8 cellular contexts compared by ENCODE assay signal in genomic region chr7:2680792-2681490, GRCh38. TPM values are rescaled to one million over a fixed set of nuclear protein-coding genes. Genes with fewer than 3 reads are reported as not detected.
A peak's percentile ranks its signal among the peaks of the same experiment; 100 is the strongest.
DNase-seq lines count a peak whose midpoint lies in the region; ATAC-seq, FAIRE-seq and TF ChIP-seq lines count a peak whose summit lies in the region.

No MANE protein-coding gene starts in this region.

- TF ChIP-seq EP300 in GM12878 (IDR thresholded peaks at IDR 0.05; ENCODE audit: borderline replicate concordance in 1 of 2, control insufficient read depth in 1 of 2, low read depth in 2 of 2, low read length in 2 of 2), result no peak

- BruUV-seq in GM12878 (replicated peaks; lab: Mats Ljungman, UMichigan), result no TSS peak

- POLR2A ChIA-PET in T-cell (lab: Charles Lee) (no interaction called here), GM12878 (lab: Charles Lee) (interaction anchor here (1.0 to 2.4 kb wide), 2 partner anchors 29 to 114 kb away, joined by 3 to 7 read pairs; no protein-coding TSS in a partner anchor)

- no peaks in the 10 kb centered on the region for H3K4me1 Mint-ChIP-seq in T-cell

- peak; percentile 59 for FAIRE-seq in GM12878 (lab: Jason Lieb, UNC)

- H3K36me3 ChIP-seq in GM12878 (ENCODE audit: control insufficient read depth in 2 of 2, insufficient read depth in 2 of 2, low read length in 1 of 2) (no peaks in the 10 kb centered on the region), gastrocnemius medialis (no peaks in the 10 kb centered on the region)

- H3K9me3 ChIP-seq in GM12878 (replicated peaks; ENCODE audit: control insufficient read depth, insufficient read depth, low read length), result no peaks in the 10 kb centered on the region; the same call in 2 of the 3 replicates
- H3K9me3 ChIP-seq in gastrocnemius medialis, result no peaks in the 10 kb centered on the region

- no peaks in the 10 kb centered on the region for H3K9me3 Mint-ChIP-seq in T-cell

- RAD21 ChIA-PET in GM12878 (lab: Charles Lee; ENCODE audit: unreplicated experiment), result interaction anchor here (1.0 to 3.2 kb wide), 8 partner anchors 10 to 229 kb away, joined by 3 to 28 read pairs (median 6); partner anchors contain the start of gene TTYH3

- DNase-seq in G401 (ENCODE audit: low spot score) (peak; percentile 87), T-cell (peak in 24 of 34 experiments; percentile 10 to 58 (median 40)), GM12878 (ENCODE audit: low read depth, low spot score) (no peak), iPS DF 19.7 (ENCODE audit: low read depth, low spot score) (peak; percentile 33), gastrocnemius medialis (peak; percentile 57 to 72)

- TF ChIP-seq POLR2A in GM12878 (IDR thresholded peaks at IDR 0.05; ENCODE audit: low read depth, low read length) (no peak), gastrocnemius medialis (IDR thresholded peaks at IDR 0.05) (no peak)

- no peak overlapping the region for H3K27ac Mint-ChIP-seq in T-cell

- no peak overlapping the region for H2AFZ ChIP-seq in GM12878 (ENCODE audit: control insufficient read depth, low read depth, low read length)

- TF ChIP-seq CTCF in LNCAP (IDR thresholded peaks at IDR 0.05) (peak; percentile 69), GM12878 (IDR thresholded peaks at IDR 0.05 in 2 of 3, conservative IDR thresholded peaks at IDR 0.05 in 1 of 3; ENCODE audit: control insufficient read depth in 2 of 3, extremely low read depth in 1 of 3, insufficient read depth in 1 of 3, low read depth in 3 of 3, low read length in 3 of 3) (peak; percentile 64 to 72 (median 72)), gastrocnemius medialis (IDR thresholded peaks at IDR 0.05 in 4 of 5, conservative IDR thresholded peaks at IDR 0.05 in 1 of 5) (peak; percentile 64 to 85 (median 80))

- peak in 2 of 4 experiments; percentile 40 to 45 for ATAC-seq in T-cell (replicated peaks in 1 of 4)
- ATAC-seq in GM12878, result peak; percentile 91
- peak; percentile 87 to 97 for ATAC-seq in gastrocnemius medialis
- no peak for ATAC-seq in GM21528 (IDR thresholded peaks at IDR 0.05; ENCODE audit: low FRiP score, unreplicated experiment)
- no peak for ATAC-seq in GM21390 (IDR thresholded peaks at IDR 0.05; ENCODE audit: unreplicated experiment)

- H3K79me2 ChIP-seq in GM12878 (ENCODE audit: control insufficient read depth, insufficient read depth, low read length), result no peaks in the 10 kb centered on the region

- peaks cover 7 to 10% of the 10 kb centered on the region in 2 donors for H3K27me3 Mint-ChIP-seq in T-cell

- no peaks in the 10 kb centered on the region for H4K20me1 ChIP-seq in GM12878 (ENCODE audit: control insufficient read depth, insufficient read depth)

- peak; percentile 70 for TF ChIP-seq RAD21 in GM12878 (IDR thresholded peaks at IDR 0.05; ENCODE audit: insufficient read depth, low read depth, low read length)

- H3K4me2 ChIP-seq in GM12878 (ENCODE audit: control insufficient read depth, insufficient read depth), result no peak overlapping the region

- H3K4me3 Mint-ChIP-seq in T-cell, result no peak overlapping the region

- WGBS in GM12878 (ENCODE audit: insufficient coverage, insufficient replicate concordance, low lambda C conversion rate, missing lambda C conversion rate), result 27% methylated on average over 27 of the region's 27 CpGs

- SMC1A ChIA-PET in GM12878 (lab: Charles Lee; ENCODE audit: uncharacterized antibody, unreplicated experiment), result interaction anchor here (0.7 to 2.3 kb wide), 10 partner anchors 11 to 212 kb away, joined by 3 to 12 read pairs (median 3); no protein-coding TSS in a partner anchor

- H3K36me3 Mint-ChIP-seq in T-cell, result no peaks in the 10 kb centered on the region

- intact Hi-C loops in GM12878 (cut with micrococcal nuclease; ENCODE audit: unreplicated experiment) (loop anchor here (1.0 kb wide), 1 partner anchor 230 kb away; no protein-coding TSS in a partner anchor), gastrocnemius medialis (cut with DNase I; ENCODE audit: low total_unique reads) (loop anchor here (1.0 to 5.0 kb wide), 3 partner anchors 114 to 230 kb away; partner anchors contain the start of gene GRIFIN)

- H3K27ac ChIP-seq in GM12878 (ENCODE audit: control insufficient read depth, insufficient read depth) (no peak overlapping the region), gastrocnemius medialis (no peak overlapping the region)

- H3K27me3 ChIP-seq in GM12878 (replicated peaks in 1 of 2; ENCODE audit: control insufficient read depth in 2 of 2, insufficient read depth in 2 of 2, low read length in 1 of 2) (no peaks in the 10 kb centered on the region; a peak in 1 of 4 replicates), gastrocnemius medialis (peaks cover 19 to 29% (median 21%) of the 10 kb centered on the region in 3 donors)

- H3K9ac ChIP-seq in GM12878 (ENCODE audit: control insufficient read depth, insufficient read depth, low read length), result no peak overlapping the region

- no peak overlapping the region for H3K4me3 ChIP-seq in GM12878
- no peak overlapping the region for H3K4me3 ChIP-seq in gastrocnemius medialis

- CTCF ChIA-PET in T-cell (lab: Charles Lee) (interaction anchor here (0.6 to 1.5 kb wide), 2 partner anchors 18 to 1106 kb away, joined by 3 to 5 read pairs; no protein-coding TSS in a partner anchor), GM12878 (lab: Yijun Ruan, JAX) (interaction anchor here (1.0 to 5.6 kb wide), 10 partner anchors 9 to 230 kb away, joined by 3 to 65 read pairs (median 6); no protein-coding TSS in a partner anchor)

- in situ Hi-C loops in G401 (cut with HindIII; ENCODE audit: low sequenced_read_pairs), result no loop called here
- in situ Hi-C loops in GM12878 (cut with MboI), result no loop called here
- in situ Hi-C loops in gastrocnemius medialis (cut with MboI; ENCODE audit: low sequenced_read_pairs in 4 of 4), result loop anchor here (10.0 to 25.0 kb wide), 3 partner anchors 116 to 226 kb away; no protein-coding TSS in a partner anchor

- H3K4me1 ChIP-seq in GM12878 (ENCODE audit: control insufficient read depth, insufficient read depth, low read length) (no peaks in the 10 kb centered on the region), gastrocnemius medialis (no peaks in the 10 kb centered on the region)

TF ChIP-seq in GM12878, 131 proteins besides CTCF, POLR2A, EP300 and RAD21 (continues in another document):
- TF ChIP-seq JUNB (IDR thresholded peaks at IDR 0.05) (no peak), FOXK2 (IDR thresholded peaks at IDR 0.05) (no peak), BHLHE40 (IDR thresholded peaks at IDR 0.05; ENCODE audit: borderline replicate concordance in 1 of 2, low read depth in 2 of 2, low read length in 1 of 2) (0 out of 4 replicates have a peak, but pooled peaks of 1 of the 2 experiments have one; percentile 23), BACH1 (IDR thresholded peaks at IDR 0.05; ENCODE audit: borderline replicate concordance) (no peak), YY1 (IDR thresholded peaks at IDR 0.05; ENCODE audit: low read depth, low read length) (0 out of 2 replicates have a peak, but pooled peaks have one; percentile 45), SMC3 (IDR thresholded peaks at IDR 0.05; ENCODE audit: borderline replicate concordance, low read length) (peak; percentile 65; the same call in 1 of the 2 replicates), ESRRA (IDR thresholded peaks at IDR 0.05; ENCODE audit: low read length) (no peak)

RNA-seq across cellular contexts. Expression of gene AMZ1, which starts 7.1 kb away (rescaled TPM):
- not detected in 2 replicates for total RNA-seq in G401 (2014; rRNA removed; shearing (Covaris generic))
- total RNA-seq in T-cell (under 1 TPM; 0.09 to 0.79 (median 0.30) TPM), GM12878 (2014; rRNA removed) (0.62 and 1.1 TPM in 2 replicates), GM12878 (2014; rRNA removed; fragmentation: Illumina TruSeq; extraction: Trizol) (0.60 and 0.67 TPM in 2 replicates), GM12878 (2021) (1.2 and 1.4 TPM in 2 replicates), gastrocnemius medialis (not detected)
- total RNA-seq in GM12878 (2013; cell fraction: nucleolus; rRNA removed), result 5.4 and 6.5 TPM in 2 replicates
- 0.16 TPM for polyA plus RNA-seq in GM12878 (2011; ENCODE audit: low read depth)
- polyA plus RNA-seq in GM12878 (2011; rRNA removed) (0.95 TPM in 2 replicates), GM12878 (2014; fragmentation: Illumina TruSeq; extraction: Trizol) (0.33 and 0.59 TPM in 2 replicates), GM12878 (2014; fragmentation: Nextera tagmentation; extraction: Ambion mirVana) (under 1 TPM; 0.02 to 0.11 TPM), GM12878 (2014; rRNA removed) (0.72 and 0.77 TPM in 2 replicates), GM12878 (2016; fragmentation: Nextera tagmentation; extraction: Ambion mirVana) (1 to 10 TPM; 1.5 to 2.0 TPM)
- 1.1 and 1.5 TPM in 2 replicates for polyA plus RNA-seq in GM12878 (2011; cell fraction: cytosol; rRNA removed)
- polyA plus RNA-seq in GM12878 (2011; cell fraction: nucleus; rRNA removed), result 3.1 and 4.2 TPM in 2 replicates
- polyA plus RNA-seq in GM12878 (2012), result 0.30 and 0.52 TPM in 2 replicates
- 2.6 and 4.7 TPM in 2 replicates for polyA minus RNA-seq in GM12878 (2011; rRNA and poly(A)+ RNA removed)
- 0.67 and 1.5 TPM in 2 replicates for polyA minus RNA-seq in GM12878 (2011; cell fraction: cytosol; rRNA and poly(A)+ RNA removed)
- polyA minus RNA-seq in GM12878 (2011; cell fraction: nucleus; rRNA and poly(A)+ RNA removed), result 2.2 and 5.6 TPM in 2 replicates

RNA-seq across cellular contexts. Expression of gene TTYH3, which starts 49.2 kb away (rescaled TPM):
- 17.7 and 18.7 TPM in 2 replicates for total RNA-seq in G401 (2014; rRNA removed; shearing (Covaris generic))
- 10 to 100 TPM; 11.5 to 17.7 (median 14.5) TPM for total RNA-seq in T-cell
- total RNA-seq in GM12878 (2013; cell fraction: nucleolus; rRNA removed), result 56.1 and 58.5 TPM in 2 replicates
- total RNA-seq in GM12878 (2014; rRNA removed), result 10.2 and 10.8 TPM in 2 replicates
- 5.0 and 5.2 TPM in 2 replicates for total RNA-seq in GM12878 (2014; rRNA removed; fragmentation: Illumina TruSeq; extraction: Trizol)
- 67.2 and 71.4 TPM in 2 replicates for total RNA-seq in GM12878 (2021)
- 5.5 TPM for polyA plus RNA-seq in GM12878 (2011; ENCODE audit: low read depth)
- polyA plus RNA-seq in GM12878 (2011; rRNA removed), result 3.9 and 9.9 TPM in 2 replicates
- polyA plus RNA-seq in GM12878 (2011; cell fraction: cytosol; rRNA removed), result 14.4 and 19.9 TPM in 2 replicates
- 66.5 and 82.0 TPM in 2 replicates for polyA plus RNA-seq in GM12878 (2011; cell fraction: nucleus; rRNA removed)
- 23.5 and 23.7 TPM in 2 replicates for polyA plus RNA-seq in GM12878 (2012)
- polyA plus RNA-seq in GM12878 (2014; fragmentation: Illumina TruSeq; extraction: Trizol), result 3.0 and 10.1 TPM in 2 replicates
- polyA plus RNA-seq in GM12878 (2014; fragmentation: Nextera tagmentation; extraction: Ambion mirVana), result under 1 TPM; 0.79 to 0.95 TPM
- 33.1 and 44.3 TPM in 2 replicates for polyA plus RNA-seq in GM12878 (2014; rRNA removed)
- 10 to 100 TPM; 11.2 to 25.1 TPM for polyA plus RNA-seq in GM12878 (2016; fragmentation: Nextera tagmentation; extraction: Ambion mirVana)
- polyA minus RNA-seq in GM12878 (2011; rRNA and poly(A)+ RNA removed), result 11.3 and 25.5 TPM in 2 replicates
- polyA minus RNA-seq in GM12878 (2011; cell fraction: cytosol; rRNA and poly(A)+ RNA removed), result 24.1 and 26.2 TPM in 2 replicates
- 14.9 and 31.8 TPM in 2 replicates for polyA minus RNA-seq in GM12878 (2011; cell fraction: nucleus; rRNA and poly(A)+ RNA removed)
- total RNA-seq in gastrocnemius medialis, result 10 to 100 TPM in 1 of 4 donors, 1 to 10 TPM in 3; 2.9 to 14.8 (median 5.2) TPM

Comparison
In these comparisons a context has a peak if more than half of its experiments do, and no peak if none do; other contexts are left out.
1. ATAC-seq: peak in GM12878 (single experiment) and gastrocnemius medialis (2 of 2); none in GM21528 (single experiment) and GM21390 (single experiment).
2. in situ Hi-C loops: an anchor here in gastrocnemius medialis (10.0 to 25.0 kb wide); none called in G401 and GM12878.
3. Peak in every context shown above with its lines, with median percentiles within 50 percentile points of each other: CTCF ChIP-seq.